In the genomic region with DNA sequence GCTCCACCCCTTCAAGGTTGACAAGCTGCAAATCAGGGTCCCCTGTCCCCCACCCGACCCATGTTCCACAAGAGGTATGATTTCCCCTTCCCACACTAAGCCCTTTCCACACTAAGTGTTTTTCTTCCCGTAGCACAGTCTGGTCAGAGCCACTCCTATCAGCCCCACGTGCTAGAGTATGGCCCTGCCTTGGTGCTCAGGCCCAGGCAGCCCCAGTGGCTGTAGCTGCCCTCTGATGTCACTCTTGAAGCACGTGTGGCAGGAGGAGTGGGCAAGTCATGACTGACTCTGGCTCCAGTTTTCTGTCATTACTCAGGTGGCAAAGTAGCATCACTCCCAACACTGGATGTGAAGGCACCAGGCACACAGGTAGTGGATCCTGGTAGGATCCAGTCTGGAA, we compare ENCODE assay signal across 26 cellular contexts.
"Had no signal": no experiment of that assay in that cellular context is flagged by ENCODE, and none has a peak within 500 bp of the region (broad histone marks: within the 10 kb centered on the region; RNA-seq: fewer than 3 reads in every experiment).

No MANE protein-coding gene starts in this region.

- H3K27me3 Mint-ChIP-seq: dendritic cell treated with granulocyte-macrophage colony-stimulating factor and Interleukin-4, amounts not matched to agents 40 ng/mL and 50 ng/mL, for 4 days; naive thymus-derived CD8-positive, alpha-beta T cell; progenitor cell of endocrine pancreas; stimulated activated naive CD8-positive, alpha-beta T cell treated with anti-CD3 and anti-CD28 coated beads, Interleukin-15, amount 100 ng/mL, for 72 hours had no signal

- H3K4me3 ChIP-seq: esophagus muscularis mucosa, gastroesophageal sphincter, heart left ventricle, hepatocyte, left lung, lower lobe of right lung, right lobe of liver, thyroid gland, vagina had no signal

- H3K9me3 ChIP-seq: esophagus muscularis mucosa, gastroesophageal sphincter, heart left ventricle, left lung, lower lobe of right lung, neutrophil, right lobe of liver, thyroid gland, vagina had no signal

- H3K4me1 Mint-ChIP-seq: naive thymus-derived CD8-positive, alpha-beta T cell; stimulated activated naive CD8-positive, alpha-beta T cell treated with anti-CD3 and anti-CD28 coated beads, Interleukin-15, amount 100 ng/mL, for 72 hours had no signal

- H2AFZ ChIP-seq: hepatocyte, parathyroid adenoma had no signal

- DNase-seq: effector CD8-positive, alpha-beta T cell; endodermal cell; foreskin keratinocyte; heart left ventricle; kidney; left lung; lower lobe of right lung; naive thymus-derived CD8-positive, alpha-beta T cell; nephron progenitor cell; right lobe of liver; stimulated activated CD4-positive, alpha-beta T cell treated with anti-CD3 and anti-CD28 coated beads, Interleukin-15, amount 100 ng/mL, for 24 hours; stimulated activated CD4-positive, alpha-beta T cell treated with anti-CD3 and anti-CD28 coated beads, Interleukin-2, amount 100 ng/mL, for 48 hours; stimulated activated naive CD4-positive, alpha-beta T cell; stimulated activated naive CD8-positive, alpha-beta T cell treated with anti-CD3 and anti-CD28 coated beads, Interleukin-15, amount 100 ng/mL, for 72 hours; thyroid gland; trophoblast cell had no signal

- H3K9me3 Mint-ChIP-seq: dendritic cell treated with granulocyte-macrophage colony-stimulating factor and Interleukin-4, amounts not matched to agents 40 ng/mL and 50 ng/mL, for 4 days; endodermal cell; naive thymus-derived CD8-positive, alpha-beta T cell; nephron progenitor cell; stimulated activated naive CD8-positive, alpha-beta T cell treated with anti-CD3 and anti-CD28 coated beads, Interleukin-15, amount 100 ng/mL, for 72 hours had no signal

- H3K9ac ChIP-seq: parathyroid adenoma had no signal

- H3K4me1 ChIP-seq: left lung, lower lobe of right lung, right lobe of liver had no signal

- FAIRE-seq: kidney, small intestine had no signal

- H3K79me2 ChIP-seq: hepatocyte had no signal

- H3K4me3 Mint-ChIP-seq: dendritic cell treated with granulocyte-macrophage colony-stimulating factor and Interleukin-4, amounts not matched to agents 40 ng/mL and 50 ng/mL, for 4 days; endodermal cell; naive thymus-derived CD8-positive, alpha-beta T cell; nephron progenitor cell; stimulated activated naive CD8-positive, alpha-beta T cell treated with anti-CD3 and anti-CD28 coated beads, Interleukin-15, amount 100 ng/mL, for 72 hours had no signal

- H3K27ac ChIP-seq: epithelial cell of prostate, esophagus muscularis mucosa, foreskin keratinocyte, gastroesophageal sphincter, hepatocyte, left lung, lower lobe of right lung, neutrophil, parathyroid adenoma, right lobe of liver, thyroid gland, vagina had no signal

- ATAC-seq: foreskin keratinocyte; gastroesophageal sphincter; left lung; lower lobe of right lung; naive thymus-derived CD8-positive, alpha-beta T cell; right lobe of liver; stimulated activated naive CD8-positive, alpha-beta T cell treated with anti-CD3 and anti-CD28 coated beads, Interleukin-15, amount 100 ng/mL, for 72 hours had no signal

- H3K4me2 ChIP-seq: hepatocyte had no signal

- H3K27me3 ChIP-seq: esophagus muscularis mucosa, foreskin keratinocyte, gastroesophageal sphincter, heart left ventricle, hepatocyte, left lung, neutrophil, right lobe of liver, thyroid gland, vagina had no signal

- H3K27ac Mint-ChIP-seq: endodermal cell; nephron progenitor cell; progenitor cell of endocrine pancreas; stimulated activated naive CD8-positive, alpha-beta T cell treated with anti-CD3 and anti-CD28 coated beads, Interleukin-15, amount 100 ng/mL, for 72 hours had no signal
